Comparison of ENCODE assay signal across 14 cellular contexts in genomic region chr2:27372937-27373336, GRCh38. TPM values are rescaled to one million over a fixed set of nuclear protein-coding genes. Genes with fewer than 3 reads are reported as not detected.
A peak's percentile ranks its signal among the peaks of the same experiment; 100 is the strongest.
DNase-seq lines count a peak whose midpoint lies in the region; ATAC-seq and TF ChIP-seq lines count a peak whose summit lies in the region.
"Had no signal": no experiment of that assay in that cellular context is flagged by ENCODE, and none has a peak within 500 bp of the region (broad histone marks: within the 10 kb centered on the region; RNA-seq: fewer than 3 reads in every experiment).

No MANE protein-coding gene starts in this region.

- intact Hi-C loops in esophagus squamous epithelium (cut with DNase I) (no loop called here), heart right ventricle (cut with DNase I) (loop anchor here in 3 of 10 donors (5.0 to 10.0 kb wide), 3 partner anchors 51 to 598 kb away; partner anchors contain the start of genes MPV17 (in 2 of the 3) and NRBP1 (in 1 of the 3))

- POLR2A ChIA-PET in activated CD4-positive, alpha-beta T cell treated with anti-CD3 and anti-CD28 coated beads, Interleukin-2, amount 10 ng/mL, durations not matched to agents 7 days and 5 days (lab: Charles Lee): interaction anchor here (0.6 kb wide), 1 partner anchor 17 kb away, joined by 3 read pairs; no protein-coding TSS in a partner anchor

- H3K27ac Mint-ChIP-seq in activated CD4-positive, alpha-beta T cell treated with anti-CD3 and anti-CD28 coated beads, Interleukin-2, amount 10 ng/mL, durations not matched to agents 7 days and 5 days: peak overlapping the region; percentile 55
- H3K27ac Mint-ChIP-seq in T-helper 17 cell (no peak overlapping the region), endodermal cell (peak overlapping the region; percentile 16), progenitor cell of endocrine pancreas (peak overlapping the region; percentile 79)

- DNase-seq in activated CD4-positive, alpha-beta T cell treated with anti-CD3 and anti-CD28 coated beads, Interleukin-2, amount 10 ng/mL, durations not matched to agents 7 days and 5 days: peak; percentile 41
- no peak for DNase-seq in activated CD4-positive, alpha-beta T cell treated with anti-CD3 and anti-CD28 coated beads for 48 hours
- DNase-seq in T-helper 17 cell (no peak), endodermal cell (no peak), progenitor cell of endocrine pancreas (ENCODE audit: low spot score, unreplicated experiment) (no peak), esophagus squamous epithelium (lab: John Stamatoyannopoulos, UW) (no peak), heart right ventricle (no peak)
- DNase-seq: DMS 273 treated with DMSO at 0.1 percent for 48 hours, HCEC 1CT, MG63, right lobe of liver, SHP77 treated with DMSO at 0.1 percent for 48 hours had no signal

- H3K4me3 ChIP-seq in endodermal cell (ENCODE audit: low read length) (no peak overlapping the region), esophagus squamous epithelium (no peak overlapping the region), heart right ventricle (no peak overlapping the region)
- H3K4me3 ChIP-seq: cardiac muscle cell, MG63, right lobe of liver had no signal

- TF ChIP-seq POLR2A in esophagus squamous epithelium (IDR thresholded peaks at IDR 0.05): no peak

- H3K27ac ChIP-seq in endodermal cell (ENCODE audit: low read depth, low read length) (no peak overlapping the region), esophagus squamous epithelium (peak overlapping the region in 1 of 4 donors; percentile 96), heart right ventricle (peak overlapping the region in 1 of 10 donors; percentile 28)
- H3K27ac ChIP-seq: right lobe of liver had no signal

- H3K9me3 Mint-ChIP-seq in activated CD4-positive, alpha-beta T cell treated with anti-CD3 and anti-CD28 coated beads, Interleukin-2, amount 10 ng/mL, durations not matched to agents 7 days and 5 days: no peaks in the 10 kb centered on the region
- H3K9me3 Mint-ChIP-seq in endodermal cell (no peaks in the 10 kb centered on the region), progenitor cell of endocrine pancreas (ENCODE audit: low read depth) (no peaks in the 10 kb centered on the region)

- 92 to 93% methylated on average over 6 of the region's 6 CpGs for WGBS in endodermal cell (ENCODE audit: insufficient coverage in 1 of 2, insufficient read length in 1 of 2), 2 experiments
- WGBS in esophagus squamous epithelium, 2 donors: 72 to 90% methylated on average over 6 of the region's 6 CpGs
- WGBS in heart right ventricle, 2 donors: 93 to 97% methylated on average over 6 of the region's 6 CpGs

- no peak for ATAC-seq in T-helper 17 cell
- ATAC-seq in heart right ventricle: no peak
- no peak for ATAC-seq in HG02798 (IDR thresholded peaks at IDR 0.05; ENCODE audit: poor library complexity, unreplicated experiment)
- ATAC-seq: right lobe of liver had no signal

- peaks cover 41% of the 10 kb centered on the region for H3K4me1 Mint-ChIP-seq in activated CD4-positive, alpha-beta T cell treated with anti-CD3 and anti-CD28 coated beads, Interleukin-2, amount 10 ng/mL, durations not matched to agents 7 days and 5 days
- peaks cover 32% of the 10 kb centered on the region for H3K4me1 Mint-ChIP-seq in T-helper 17 cell
- peaks cover 26% of the 10 kb centered on the region for H3K4me1 Mint-ChIP-seq in endodermal cell
- peaks cover 24% of the 10 kb centered on the region for H3K4me1 Mint-ChIP-seq in progenitor cell of endocrine pancreas (ENCODE audit: low read depth)

- H3K27me3 Mint-ChIP-seq in activated CD4-positive, alpha-beta T cell treated with anti-CD3 and anti-CD28 coated beads, Interleukin-2, amount 10 ng/mL, durations not matched to agents 7 days and 5 days: no peaks in the 10 kb centered on the region
- H3K27me3 Mint-ChIP-seq in T-helper 17 cell (no peaks in the 10 kb centered on the region), endodermal cell (ENCODE audit: insufficient read depth) (no peaks in the 10 kb centered on the region), progenitor cell of endocrine pancreas (no peaks in the 10 kb centered on the region)

- peaks cover 55% of the 10 kb centered on the region for H3K36me3 Mint-ChIP-seq in activated CD4-positive, alpha-beta T cell treated with anti-CD3 and anti-CD28 coated beads, Interleukin-2, amount 10 ng/mL, durations not matched to agents 7 days and 5 days (ENCODE audit: low read depth)
- H3K36me3 Mint-ChIP-seq in T-helper 17 cell (ENCODE audit: low read depth) (peaks cover 6% of the 10 kb centered on the region), endodermal cell (ENCODE audit: low read depth) (peaks cover 63% of the 10 kb centered on the region), progenitor cell of endocrine pancreas (ENCODE audit: insufficient read depth) (peaks cover 21% of the 10 kb centered on the region)

- H3K4me1 ChIP-seq in endodermal cell (ENCODE audit: control insufficient read depth, insufficient read depth, low read length) (peaks cover 2% of the 10 kb centered on the region), esophagus squamous epithelium (peaks cover 19 to 65% (median 23%) of the 10 kb centered on the region in 3 donors), heart right ventricle (peaks cover 7 to 39% (median 32%) of the 10 kb centered on the region in 9 donors)

- TF ChIP-seq CTCF in endodermal cell (conservative IDR thresholded peaks at IDR 0.05) (no peak), progenitor cell of endocrine pancreas (IDR thresholded peaks at IDR 0.05; ENCODE audit: unreplicated experiment) (no peak), esophagus squamous epithelium (IDR thresholded peaks at IDR 0.05) (no peak), heart right ventricle (IDR thresholded peaks at IDR 0.05) (no peak)

- H3K27me3 ChIP-seq in endodermal cell (ENCODE audit: control insufficient read depth, insufficient read depth, low read length, poor library complexity, severe bottlenecking) (no peaks in the 10 kb centered on the region), esophagus squamous epithelium (no peaks in the 10 kb centered on the region), heart right ventricle (no peaks in the 10 kb centered on the region)
- H3K27me3 ChIP-seq: cardiac muscle cell, MG63, right lobe of liver had no signal

- CTCF ChIA-PET in activated CD4-positive, alpha-beta T cell treated with anti-CD3 and anti-CD28 coated beads, Interleukin-2, amount 10 ng/mL, durations not matched to agents 7 days and 5 days (lab: Charles Lee): interaction anchor here (0.8 to 1.9 kb wide), 2 partner anchors 13 to 32 kb away, joined by 3 to 5 read pairs; no protein-coding TSS in a partner anchor

- H3K9me3 ChIP-seq in T-helper 17 cell (ENCODE audit: control insufficient read depth, low read length, poor library complexity, severe bottlenecking) (no peaks in the 10 kb centered on the region), endodermal cell (ENCODE audit: control insufficient read depth, low read length) (no peaks in the 10 kb centered on the region), esophagus squamous epithelium (no peaks in the 10 kb centered on the region), heart right ventricle (no peaks in the 10 kb centered on the region)
- H3K9me3 ChIP-seq: MG63, right lobe of liver had no signal

- peak overlapping the region; percentile 84 for H3K4me3 Mint-ChIP-seq in activated CD4-positive, alpha-beta T cell treated with anti-CD3 and anti-CD28 coated beads, Interleukin-2, amount 10 ng/mL, durations not matched to agents 7 days and 5 days
- H3K4me3 Mint-ChIP-seq in T-helper 17 cell (peak overlapping the region; percentile 49), endodermal cell (no peak overlapping the region), progenitor cell of endocrine pancreas (ENCODE audit: low read depth) (no peak overlapping the region)

- H3K36me3 ChIP-seq in endodermal cell (ENCODE audit: control insufficient read depth, insufficient read depth, low read length) (peaks cover 68% of the 10 kb centered on the region), esophagus squamous epithelium (peaks cover 26 to 63% (median 35%) of the 10 kb centered on the region in 3 donors), heart right ventricle (peaks cover 0 to 72% (median 52%) of the 10 kb centered on the region in 9 donors)

- no peak overlapping the region for H3K9ac ChIP-seq in endodermal cell (ENCODE audit: extremely low read depth, low read length, poor library complexity, severe bottlenecking)

RNA-seq across cellular contexts. Expression of gene SNX17, which starts 2.5 kb away (rescaled TPM):
- total RNA-seq in activated CD4-positive, alpha-beta T cell treated with anti-CD3 and anti-CD28 coated beads, Interleukin-2, amount 10 ng/mL, durations not matched to agents 7 days and 5 days: 100 to 1,000 TPM; 109 to 120 TPM
- total RNA-seq in T-helper 17 cell (10 to 100 TPM; 75.7 to 80.3 TPM), endodermal cell (10 to 100 TPM; 81.2 to 92.6 TPM), progenitor cell of endocrine pancreas (81.2 and 89.3 TPM in 2 replicates), esophagus squamous epithelium (100 to 1,000 TPM in 1 of 4 donors, 10 to 100 TPM in 3; 53.5 to 106 (median 75.8) TPM), heart right ventricle (10 to 100 TPM; 54.5 to 82.5 (median 68.8) TPM)
- 70.9 TPM for polyA plus RNA-seq in endodermal cell (2013, experiment 1 of 2)
- polyA plus RNA-seq in endodermal cell (2013, experiment 2 of 2): 68.6 TPM
- polyA plus RNA-seq in heart right ventricle: 10 to 100 TPM; 32.4 to 79.8 TPM

RNA-seq across cellular contexts. Expression of gene EIF2B4, which starts 2.8 kb away (rescaled TPM):
- total RNA-seq in activated CD4-positive, alpha-beta T cell treated with anti-CD3 and anti-CD28 coated beads, Interleukin-2, amount 10 ng/mL, durations not matched to agents 7 days and 5 days: 10 to 100 TPM; 40.9 to 42.2 TPM
- total RNA-seq in T-helper 17 cell (10 to 100 TPM; 29.8 to 33.2 TPM), endodermal cell (10 to 100 TPM; 56.7 to 58.6 TPM), progenitor cell of endocrine pancreas (49.6 and 56.7 TPM in 2 replicates), esophagus squamous epithelium (10 to 100 TPM; 30.4 to 44.3 (median 38.3) TPM), heart right ventricle (10 to 100 TPM; 26.4 to 47.9 (median 34.7) TPM)
- 51.3 TPM for polyA plus RNA-seq in endodermal cell (2013, experiment 1 of 2)
- 45.8 TPM for polyA plus RNA-seq in endodermal cell (2013, experiment 2 of 2)
- polyA plus RNA-seq in heart right ventricle: 10 to 100 TPM; 60.4 to 70.7 TPM

RNA-seq across cellular contexts. Expression of gene ZNF513, which starts 7.6 kb away (rescaled TPM):
- total RNA-seq in activated CD4-positive, alpha-beta T cell treated with anti-CD3 and anti-CD28 coated beads, Interleukin-2, amount 10 ng/mL, durations not matched to agents 7 days and 5 days: 10 to 100 TPM; 14.3 to 15.4 TPM
- 10 to 100 TPM; 22.4 to 24.6 TPM for total RNA-seq in T-helper 17 cell
- 10 to 100 TPM; 30.7 to 32.5 TPM for total RNA-seq in endodermal cell
- 21.3 TPM for polyA plus RNA-seq in endodermal cell (2013, experiment 1 of 2)
- polyA plus RNA-seq in endodermal cell (2013, experiment 2 of 2): 20.5 TPM
- 34.4 and 35.0 TPM in 2 replicates for total RNA-seq in progenitor cell of endocrine pancreas
- total RNA-seq in esophagus squamous epithelium: 10 to 100 TPM in 3 of 4 donors, 1 to 10 TPM in 1; 6.4 to 15.6 (median 12.8) TPM
- 10 to 100 TPM in 1 of 10 donors, 1 to 10 TPM in 9; 4.5 to 11.5 (median 6.8) TPM for total RNA-seq in heart right ventricle
- polyA plus RNA-seq in heart right ventricle: 10 to 100 TPM; 12.6 to 15.4 TPM

RNA-seq across cellular contexts. Expression of gene GTF3C2, which starts 16.4 kb away (rescaled TPM):
- 10 to 100 TPM; 54.3 to 59.0 TPM for total RNA-seq in activated CD4-positive, alpha-beta T cell treated with anti-CD3 and anti-CD28 coated beads, Interleukin-2, amount 10 ng/mL, durations not matched to agents 7 days and 5 days
- total RNA-seq in T-helper 17 cell (10 to 100 TPM; 52.2 to 70.2 TPM), endodermal cell (100 to 1,000 TPM; 105 to 120 TPM), progenitor cell of endocrine pancreas (98.0 and 106 TPM in 2 replicates), esophagus squamous epithelium (10 to 100 TPM; 37.2 to 59.7 (median 52.3) TPM), heart right ventricle (10 to 100 TPM; 21.8 to 30.3 (median 23.6) TPM)
- polyA plus RNA-seq in endodermal cell (2013, experiment 1 of 2): 95.0 TPM
- polyA plus RNA-seq in endodermal cell (2013, experiment 2 of 2): 86.0 TPM
- polyA plus RNA-seq in heart right ventricle: 10 to 100 TPM; 17.6 to 29.8 TPM

RNA-seq across cellular contexts. Expression of gene PPM1G, which starts 36.5 kb away (rescaled TPM):
- total RNA-seq in activated CD4-positive, alpha-beta T cell treated with anti-CD3 and anti-CD28 coated beads, Interleukin-2, amount 10 ng/mL, durations not matched to agents 7 days and 5 days: 100 to 1,000 TPM; 109 TPM
- 10 to 100 TPM; 43.6 to 50.2 TPM for total RNA-seq in T-helper 17 cell
- total RNA-seq in endodermal cell: 100 to 1,000 TPM; 124 to 125 TPM
- polyA plus RNA-seq in endodermal cell (2013, experiment 1 of 2): 107 TPM
- polyA plus RNA-seq in endodermal cell (2013, experiment 2 of 2): 102 TPM
- 101 and 105 TPM in 2 replicates for total RNA-seq in progenitor cell of endocrine pancreas
- total RNA-seq in esophagus squamous epithelium: 10 to 100 TPM; 51.9 to 77.1 (median 67.4) TPM
- total RNA-seq in heart right ventricle: 10 to 100 TPM; 28.4 to 46.1 (median 33.0) TPM
- 10 to 100 TPM; 34.7 to 72.6 TPM for polyA plus RNA-seq in heart right ventricle

Comparison
In these comparisons a context has a peak if more than half of its experiments do, and no peak if none do; other contexts are left out.
1. H3K4me3 Mint-ChIP-seq: peak in activated CD4-positive, alpha-beta T cell treated with anti-CD3 and anti-CD28 coated beads, Interleukin-2, amount 10 ng/mL, durations not matched to agents 7 days and 5 days (single experiment) and T-helper 17 cell (single experiment); none in endodermal cell (single experiment) and progenitor cell of endocrine pancreas (single experiment).